Comparison of ENCODE assay signal across 2 cellular contexts in the genomic region with DNA sequence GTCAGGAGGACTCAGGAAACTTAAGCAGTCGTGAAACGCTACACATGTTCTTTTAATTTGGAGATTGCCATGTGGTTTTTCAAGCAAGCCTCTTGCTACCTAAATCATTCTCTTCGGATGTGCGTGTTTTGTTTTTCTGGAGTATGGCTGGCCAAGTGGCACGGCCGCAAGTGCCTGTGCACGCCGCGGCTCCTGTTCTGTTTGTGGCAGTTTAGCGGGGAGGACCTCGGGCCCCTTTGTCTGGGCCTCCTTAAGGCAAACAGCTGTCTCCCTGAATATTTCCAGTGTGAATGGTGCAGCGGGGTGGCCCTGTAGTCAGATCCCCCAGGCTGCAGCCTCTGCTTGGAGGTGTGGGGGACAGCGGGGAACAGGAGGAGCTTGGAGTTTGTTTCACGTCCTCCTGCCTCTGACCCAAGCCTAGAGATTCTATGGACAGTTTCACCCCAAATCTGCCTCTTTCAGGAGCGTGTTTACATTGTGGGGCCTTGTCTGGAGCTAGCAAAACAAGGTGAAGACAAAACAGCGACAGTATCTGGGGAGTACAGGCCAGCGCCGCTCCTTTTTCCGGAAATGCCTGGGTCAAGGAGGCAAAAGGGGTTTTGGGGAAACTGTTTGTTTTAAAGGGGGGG.
TF ChIP-seq lines count a peak whose summit lies in the region.

No MANE protein-coding gene starts in this region.

TF ChIP-seq in K562, 482 proteins besides CTCF, POLR2A, EP300 and RAD21 (continued from another document and continues in another):
- TF ChIP-seq, protein P1, sequence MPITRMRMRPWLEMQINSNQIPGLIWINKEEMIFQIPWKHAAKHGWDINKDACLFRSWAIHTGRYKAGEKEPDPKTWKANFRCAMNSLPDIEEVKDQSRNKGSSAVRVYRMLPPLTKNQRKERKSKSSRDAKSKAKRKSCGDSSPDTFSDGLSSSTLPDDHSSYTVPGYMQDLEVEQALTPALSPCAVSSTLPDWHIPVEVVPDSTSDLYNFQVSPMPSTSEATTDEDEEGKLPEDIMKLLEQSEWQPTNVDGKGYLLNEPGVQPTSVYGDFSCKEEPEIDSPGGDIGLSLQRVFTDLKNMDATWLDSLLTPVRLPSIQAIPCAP (CRISPR knock-in tag; IDR thresholded peaks at IDR 0.05; ENCODE audit: borderline replicate concordance): no peak
- TF ChIP-seq FOXK2 (conservative IDR thresholded peaks at IDR 0.05 in 1 of 2, IDR thresholded peaks at IDR 0.05 in 1 of 2; ENCODE audit: low read depth in 2 of 2) (peak; percentile 84 to 87), ZNF133 (CRISPR knock-in tag; IDR thresholded peaks at IDR 0.05) (no peak), RBFOX2 (IDR thresholded peaks at IDR 0.05; ENCODE audit: low read depth, low read length) (no peak), SMAD4 (CRISPR knock-in tag; conservative IDR thresholded peaks at IDR 0.05) (peak; percentile 96), CBFA2T3 (IDR thresholded peaks at IDR 0.05) (peak; percentile 75), POLR2AphosphoS2 (IDR thresholded peaks at IDR 0.05; ENCODE audit: low read length) (no peak)
- TF ChIP-seq, protein P2, sequence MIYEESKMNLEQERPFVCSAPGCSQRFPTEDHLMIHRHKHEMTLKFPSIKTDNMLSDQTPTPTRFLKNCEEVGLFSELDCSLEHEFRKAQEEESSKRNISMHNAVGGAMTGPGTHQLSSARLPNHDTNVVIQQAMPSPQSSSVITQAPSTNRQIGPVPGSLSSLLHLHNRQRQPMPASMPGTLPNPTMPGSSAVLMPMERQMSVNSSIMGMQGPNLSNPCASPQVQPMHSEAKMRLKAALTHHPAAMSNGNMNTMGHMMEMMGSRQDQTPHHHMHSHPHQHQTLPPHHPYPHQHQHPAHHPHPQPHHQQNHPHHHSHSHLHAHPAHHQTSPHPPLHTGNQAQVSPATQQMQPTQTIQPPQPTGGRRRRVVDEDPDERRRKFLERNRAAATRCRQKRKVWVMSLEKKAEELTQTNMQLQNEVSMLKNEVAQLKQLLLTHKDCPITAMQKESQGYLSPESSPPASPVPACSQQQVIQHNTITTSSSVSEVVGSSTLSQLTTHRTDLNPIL (CRISPR knock-in tag; IDR thresholded peaks at IDR 0.05): no peak
- TF ChIP-seq, protein P3, sequence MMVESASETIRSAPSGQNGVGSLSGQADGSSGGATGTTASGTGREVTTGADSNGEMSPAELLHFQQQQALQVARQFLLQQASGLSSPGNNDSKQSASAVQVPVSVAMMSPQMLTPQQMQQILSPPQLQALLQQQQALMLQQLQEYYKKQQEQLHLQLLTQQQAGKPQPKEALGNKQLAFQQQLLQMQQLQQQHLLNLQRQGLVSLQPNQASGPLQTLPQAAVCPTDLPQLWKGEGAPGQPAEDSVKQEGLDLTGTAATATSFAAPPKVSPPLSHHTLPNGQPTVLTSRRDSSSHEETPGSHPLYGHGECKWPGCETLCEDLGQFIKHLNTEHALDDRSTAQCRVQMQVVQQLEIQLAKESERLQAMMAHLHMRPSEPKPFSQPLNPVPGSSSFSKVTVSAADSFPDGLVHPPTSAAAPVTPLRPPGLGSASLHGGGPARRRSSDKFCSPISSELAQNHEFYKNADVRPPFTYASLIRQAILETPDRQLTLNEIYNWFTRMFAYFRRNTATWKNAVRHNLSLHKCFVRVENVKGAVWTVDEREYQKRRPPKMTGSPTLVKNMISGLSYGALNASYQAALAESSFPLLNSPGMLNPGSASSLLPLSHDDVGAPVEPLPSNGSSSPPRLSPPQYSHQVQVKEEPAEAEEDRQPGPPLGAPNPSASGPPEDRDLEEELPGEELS (CRISPR knock-in tag; IDR thresholded peaks at IDR 0.05; ENCODE audit: borderline replicate concordance): no peak
- TF ChIP-seq, protein P4, sequence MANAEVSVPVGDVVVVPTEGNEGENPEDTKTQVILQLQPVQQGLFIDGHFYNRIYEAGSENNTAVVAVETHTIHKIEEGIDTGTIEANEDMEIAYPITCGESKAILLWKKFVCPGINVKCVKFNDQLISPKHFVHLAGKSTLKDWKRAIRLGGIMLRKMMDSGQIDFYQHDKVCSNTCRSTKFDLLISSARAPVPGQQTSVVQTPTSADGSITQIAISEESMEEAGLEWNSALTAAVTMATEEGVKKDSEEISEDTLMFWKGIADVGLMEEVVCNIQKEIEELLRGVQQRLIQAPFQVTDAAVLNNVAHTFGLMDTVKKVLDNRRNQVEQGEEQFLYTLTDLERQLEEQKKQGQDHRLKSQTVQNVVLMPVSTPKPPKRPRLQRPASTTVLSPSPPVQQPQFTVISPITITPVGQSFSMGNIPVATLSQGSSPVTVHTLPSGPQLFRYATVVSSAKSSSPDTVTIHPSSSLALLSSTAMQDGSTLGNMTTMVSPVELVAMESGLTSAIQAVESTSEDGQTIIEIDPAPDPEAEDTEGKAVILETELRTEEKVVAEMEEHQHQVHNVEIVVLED (CRISPR knock-in tag; IDR thresholded peaks at IDR 0.05): no peak
- TF ChIP-seq, protein P5, sequence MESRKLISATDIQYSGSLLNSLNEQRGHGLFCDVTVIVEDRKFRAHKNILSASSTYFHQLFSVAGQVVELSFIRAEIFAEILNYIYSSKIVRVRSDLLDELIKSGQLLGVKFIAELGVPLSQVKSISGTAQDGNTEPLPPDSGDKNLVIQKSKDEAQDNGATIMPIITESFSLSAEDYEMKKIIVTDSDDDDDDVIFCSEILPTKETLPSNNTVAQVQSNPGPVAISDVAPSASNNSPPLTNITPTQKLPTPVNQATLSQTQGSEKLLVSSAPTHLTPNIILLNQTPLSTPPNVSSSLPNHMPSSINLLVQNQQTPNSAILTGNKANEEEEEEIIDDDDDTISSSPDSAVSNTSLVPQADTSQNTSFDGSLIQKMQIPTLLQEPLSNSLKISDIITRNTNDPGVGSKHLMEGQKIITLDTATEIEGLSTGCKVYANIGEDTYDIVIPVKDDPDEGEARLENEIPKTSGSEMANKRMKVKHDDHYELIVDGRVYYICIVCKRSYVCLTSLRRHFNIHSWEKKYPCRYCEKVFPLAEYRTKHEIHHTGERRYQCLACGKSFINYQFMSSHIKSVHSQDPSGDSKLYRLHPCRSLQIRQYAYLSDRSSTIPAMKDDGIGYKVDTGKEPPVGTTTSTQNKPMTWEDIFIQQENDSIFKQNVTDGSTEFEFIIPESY (CRISPR knock-in tag; IDR thresholded peaks at IDR 0.05): 0 out of 2 replicates have a peak, but pooled peaks have one; percentile 5
- TF ChIP-seq, protein P6, sequence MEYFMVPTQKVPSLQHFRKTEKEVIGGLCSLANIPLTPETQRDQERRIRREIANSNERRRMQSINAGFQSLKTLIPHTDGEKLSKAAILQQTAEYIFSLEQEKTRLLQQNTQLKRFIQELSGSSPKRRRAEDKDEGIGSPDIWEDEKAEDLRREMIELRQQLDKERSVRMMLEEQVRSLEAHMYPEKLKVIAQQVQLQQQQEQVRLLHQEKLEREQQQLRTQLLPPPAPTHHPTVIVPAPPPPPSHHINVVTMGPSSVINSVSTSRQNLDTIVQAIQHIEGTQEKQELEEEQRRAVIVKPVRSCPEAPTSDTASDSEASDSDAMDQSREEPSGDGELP (CRISPR knock-in tag; IDR thresholded peaks at IDR 0.05; ENCODE audit: borderline replicate concordance): peak; percentile 79

TF ChIP-seq in HepG2, 621 proteins besides CTCF, POLR2A, EP300 and RAD21 (continued from another document and continues in another):
- TF ChIP-seq, protein P7, sequence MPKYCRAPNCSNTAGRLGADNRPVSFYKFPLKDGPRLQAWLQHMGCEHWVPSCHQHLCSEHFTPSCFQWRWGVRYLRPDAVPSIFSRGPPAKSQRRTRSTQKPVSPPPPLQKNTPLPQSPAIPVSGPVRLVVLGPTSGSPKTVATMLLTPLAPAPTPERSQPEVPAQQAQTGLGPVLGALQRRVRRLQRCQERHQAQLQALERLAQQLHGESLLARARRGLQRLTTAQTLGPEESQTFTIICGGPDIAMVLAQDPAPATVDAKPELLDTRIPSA (CRISPR knock-in tag; IDR thresholded peaks at IDR 0.05; ENCODE audit: borderline replicate concordance): 0 out of 2 replicates have a peak, but pooled peaks have one; percentile 43
- no peak for TF ChIP-seq FOXA1 (IDR thresholded peaks at IDR 0.05)
- TF ChIP-seq FOXA1 (CRISPR knock-in tag; IDR thresholded peaks at IDR 0.05): peak; percentile 84
- TF ChIP-seq, protein P8, sequence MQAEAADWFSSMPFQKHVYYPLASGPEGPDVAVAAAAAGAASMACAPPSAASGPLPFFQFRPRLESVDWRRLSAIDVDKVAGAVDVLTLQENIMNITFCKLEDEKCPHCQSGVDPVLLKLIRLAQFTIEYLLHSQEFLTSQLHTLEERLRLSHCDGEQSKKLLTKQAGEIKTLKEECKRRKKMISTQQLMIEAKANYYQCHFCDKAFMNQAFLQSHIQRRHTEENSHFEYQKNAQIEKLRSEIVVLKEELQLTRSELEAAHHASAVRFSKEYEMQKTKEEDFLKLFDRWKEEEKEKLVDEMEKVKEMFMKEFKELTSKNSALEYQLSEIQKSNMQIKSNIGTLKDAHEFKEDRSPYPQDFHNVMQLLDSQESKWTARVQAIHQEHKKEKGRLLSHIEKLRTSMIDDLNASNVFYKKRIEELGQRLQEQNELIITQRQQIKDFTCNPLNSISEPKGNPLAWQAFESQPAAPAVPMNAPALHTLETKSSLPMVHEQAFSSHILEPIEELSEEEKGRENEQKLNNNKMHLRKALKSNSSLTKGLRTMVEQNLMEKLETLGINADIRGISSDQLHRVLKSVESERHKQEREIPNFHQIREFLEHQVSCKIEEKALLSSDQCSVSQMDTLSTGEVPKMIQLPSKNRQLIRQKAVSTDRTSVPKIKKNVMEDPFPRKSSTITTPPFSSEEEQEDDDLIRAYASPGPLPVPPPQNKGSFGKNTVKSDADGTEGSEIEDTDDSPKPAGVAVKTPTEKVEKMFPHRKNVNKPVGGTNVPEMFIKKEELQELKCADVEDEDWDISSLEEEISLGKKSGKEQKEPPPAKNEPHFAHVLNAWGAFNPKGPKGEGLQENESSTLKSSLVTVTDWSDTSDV (CRISPR knock-in tag; IDR thresholded peaks at IDR 0.05): 0 out of 2 replicates have a peak, but pooled peaks have one; percentile 39
- 0 out of 2 replicates have a peak, but pooled peaks have one; percentile 27 for TF ChIP-seq DPF2 (CRISPR knock-in tag; IDR thresholded peaks at IDR 0.05; ENCODE audit: borderline replicate concordance, low read depth)
- TF ChIP-seq ZNF607 (CRISPR knock-in tag; IDR thresholded peaks at IDR 0.05; ENCODE audit: borderline replicate concordance): no peak
- peak; percentile 8; the same call in 1 of the 2 replicates for TF ChIP-seq ZC3H4 (CRISPR knock-in tag; IDR thresholded peaks at IDR 0.05; ENCODE audit: borderline replicate concordance)
- TF ChIP-seq, protein P9, sequence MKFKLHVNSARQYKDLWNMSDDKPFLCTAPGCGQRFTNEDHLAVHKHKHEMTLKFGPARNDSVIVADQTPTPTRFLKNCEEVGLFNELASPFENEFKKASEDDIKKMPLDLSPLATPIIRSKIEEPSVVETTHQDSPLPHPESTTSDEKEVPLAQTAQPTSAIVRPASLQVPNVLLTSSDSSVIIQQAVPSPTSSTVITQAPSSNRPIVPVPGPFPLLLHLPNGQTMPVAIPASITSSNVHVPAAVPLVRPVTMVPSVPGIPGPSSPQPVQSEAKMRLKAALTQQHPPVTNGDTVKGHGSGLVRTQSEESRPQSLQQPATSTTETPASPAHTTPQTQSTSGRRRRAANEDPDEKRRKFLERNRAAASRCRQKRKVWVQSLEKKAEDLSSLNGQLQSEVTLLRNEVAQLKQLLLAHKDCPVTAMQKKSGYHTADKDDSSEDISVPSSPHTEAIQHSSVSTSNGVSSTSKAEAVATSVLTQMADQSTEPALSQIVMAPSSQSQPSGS (CRISPR knock-in tag; IDR thresholded peaks at IDR 0.05): no peak
- TF ChIP-seq, protein P10, sequence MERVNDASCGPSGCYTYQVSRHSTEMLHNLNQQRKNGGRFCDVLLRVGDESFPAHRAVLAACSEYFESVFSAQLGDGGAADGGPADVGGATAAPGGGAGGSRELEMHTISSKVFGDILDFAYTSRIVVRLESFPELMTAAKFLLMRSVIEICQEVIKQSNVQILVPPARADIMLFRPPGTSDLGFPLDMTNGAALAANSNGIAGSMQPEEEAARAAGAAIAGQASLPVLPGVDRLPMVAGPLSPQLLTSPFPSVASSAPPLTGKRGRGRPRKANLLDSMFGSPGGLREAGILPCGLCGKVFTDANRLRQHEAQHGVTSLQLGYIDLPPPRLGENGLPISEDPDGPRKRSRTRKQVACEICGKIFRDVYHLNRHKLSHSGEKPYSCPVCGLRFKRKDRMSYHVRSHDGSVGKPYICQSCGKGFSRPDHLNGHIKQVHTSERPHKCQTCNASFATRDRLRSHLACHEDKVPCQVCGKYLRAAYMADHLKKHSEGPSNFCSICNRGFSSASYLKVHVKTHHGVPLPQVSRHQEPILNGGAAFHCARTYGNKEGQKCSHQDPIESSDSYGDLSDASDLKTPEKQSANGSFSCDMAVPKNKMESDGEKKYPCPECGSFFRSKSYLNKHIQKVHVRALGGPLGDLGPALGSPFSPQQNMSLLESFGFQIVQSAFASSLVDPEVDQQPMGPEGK (CRISPR knock-in tag; IDR thresholded peaks at IDR 0.05): peak; percentile 38; the same call in 1 of the 2 replicates
- TF ChIP-seq PHF8 (CRISPR knock-in tag; IDR thresholded peaks at IDR 0.05): peak; percentile 25
- TF ChIP-seq, protein P11, sequence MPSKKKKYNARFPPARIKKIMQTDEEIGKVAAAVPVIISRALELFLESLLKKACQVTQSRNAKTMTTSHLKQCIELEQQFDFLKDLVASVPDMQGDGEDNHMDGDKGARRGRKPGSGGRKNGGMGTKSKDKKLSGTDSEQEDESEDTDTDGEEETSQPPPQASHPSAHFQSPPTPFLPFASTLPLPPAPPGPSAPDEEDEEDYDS (CRISPR knock-in tag; IDR thresholded peaks at IDR 0.05): 0 out of 2 replicates have a peak, but pooled peaks have one; percentile 27
- no peak for TF ChIP-seq HMG20A (CRISPR knock-in tag; IDR thresholded peaks at IDR 0.05; ENCODE audit: borderline replicate concordance)
- peak; percentile 81 for TF ChIP-seq ZFX (CRISPR knock-in tag; IDR thresholded peaks at IDR 0.05; ENCODE audit: low read depth)
- TF ChIP-seq CREB1 (IDR thresholded peaks at IDR 0.05): no peak
- TF ChIP-seq CREB1 (CRISPR knock-in tag; IDR thresholded peaks at IDR 0.05): peak; percentile 44; the same call in 1 of the 2 replicates
- TF ChIP-seq, protein P12, sequence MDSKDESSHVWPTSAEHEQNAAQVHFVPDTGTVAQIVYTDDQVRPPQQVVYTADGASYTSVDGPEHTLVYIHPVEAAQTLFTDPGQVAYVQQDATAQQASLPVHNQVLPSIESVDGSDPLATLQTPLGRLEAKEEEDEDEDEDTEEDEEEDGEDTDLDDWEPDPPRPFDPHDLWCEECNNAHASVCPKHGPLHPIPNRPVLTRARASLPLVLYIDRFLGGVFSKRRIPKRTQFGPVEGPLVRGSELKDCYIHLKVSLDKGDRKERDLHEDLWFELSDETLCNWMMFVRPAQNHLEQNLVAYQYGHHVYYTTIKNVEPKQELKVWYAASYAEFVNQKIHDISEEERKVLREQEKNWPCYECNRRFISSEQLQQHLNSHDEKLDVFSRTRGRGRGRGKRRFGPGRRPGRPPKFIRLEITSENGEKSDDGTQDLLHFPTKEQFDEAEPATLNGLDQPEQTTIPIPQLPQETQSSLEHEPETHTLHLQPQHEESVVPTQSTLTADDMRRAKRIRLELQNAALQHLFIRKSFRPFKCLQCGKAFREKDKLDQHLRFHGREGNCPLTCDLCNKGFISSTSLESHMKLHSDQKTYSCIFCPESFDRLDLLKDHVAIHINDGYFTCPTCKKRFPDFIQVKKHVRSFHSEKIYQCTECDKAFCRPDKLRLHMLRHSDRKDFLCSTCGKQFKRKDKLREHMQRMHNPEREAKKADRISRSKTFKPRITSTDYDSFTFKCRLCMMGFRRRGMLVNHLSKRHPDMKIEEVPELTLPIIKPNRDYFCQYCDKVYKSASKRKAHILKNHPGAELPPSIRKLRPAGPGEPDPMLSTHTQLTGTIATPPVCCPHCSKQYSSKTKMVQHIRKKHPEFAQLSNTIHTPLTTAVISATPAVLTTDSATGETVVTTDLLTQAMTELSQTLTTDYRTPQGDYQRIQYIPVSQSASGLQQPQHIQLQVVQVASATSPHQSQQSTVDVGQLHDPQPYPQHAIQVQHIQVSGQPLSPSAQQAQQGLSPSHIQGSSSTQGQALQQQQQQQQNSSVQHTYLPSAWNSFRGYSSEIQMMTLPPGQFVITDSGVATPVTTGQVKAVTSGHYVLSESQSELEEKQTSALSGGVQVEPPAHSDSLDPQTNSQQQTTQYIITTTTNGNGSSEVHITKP (CRISPR knock-in tag; IDR thresholded peaks at IDR 0.05; ENCODE audit: low read depth): peak; percentile 38; the same call in 1 of the 2 replicates
- peak; percentile 44; the same call in 1 of the 2 replicates for TF ChIP-seq NCOA2 (CRISPR knock-in tag; IDR thresholded peaks at IDR 0.05)
- no peak for TF ChIP-seq SOX13 (IDR thresholded peaks at IDR 0.05)
- TF ChIP-seq SOX13 (CRISPR knock-in tag; conservative IDR thresholded peaks at IDR 0.05 in 1 of 2, IDR thresholded peaks at IDR 0.05 in 1 of 2): peak in 1 of 2 experiments; percentile 29; a peak in 1 of 4 replicates
